Comparison of ENCODE assay signal across 1 cellular context in the genomic region with DNA sequence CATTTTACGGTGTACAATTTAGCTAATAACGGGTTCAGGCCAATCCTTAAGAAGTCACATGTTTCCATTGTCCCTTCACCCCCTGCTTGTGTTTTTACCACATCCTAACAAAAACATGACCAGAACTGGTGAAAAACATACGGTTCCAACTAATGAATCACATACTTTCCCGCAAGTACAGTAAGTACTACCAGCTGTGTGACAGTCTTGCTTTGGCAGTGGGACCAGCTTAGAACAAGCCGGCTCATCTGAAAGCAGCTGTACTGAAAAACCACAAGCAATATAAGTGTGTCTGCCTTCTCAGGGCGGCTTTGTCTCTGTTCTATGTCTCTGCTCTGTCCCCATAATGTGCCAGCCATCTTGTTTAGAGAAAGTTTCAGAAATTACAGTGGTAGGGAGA.
TF ChIP-seq lines count a peak whose summit lies in the region.

No MANE protein-coding gene starts in this region.

TF ChIP-seq in GM23338, 12 proteins besides CTCF, POLR2A, EP300 and RAD21 (continued from another document):
- TF ChIP-seq, protein P1, sequence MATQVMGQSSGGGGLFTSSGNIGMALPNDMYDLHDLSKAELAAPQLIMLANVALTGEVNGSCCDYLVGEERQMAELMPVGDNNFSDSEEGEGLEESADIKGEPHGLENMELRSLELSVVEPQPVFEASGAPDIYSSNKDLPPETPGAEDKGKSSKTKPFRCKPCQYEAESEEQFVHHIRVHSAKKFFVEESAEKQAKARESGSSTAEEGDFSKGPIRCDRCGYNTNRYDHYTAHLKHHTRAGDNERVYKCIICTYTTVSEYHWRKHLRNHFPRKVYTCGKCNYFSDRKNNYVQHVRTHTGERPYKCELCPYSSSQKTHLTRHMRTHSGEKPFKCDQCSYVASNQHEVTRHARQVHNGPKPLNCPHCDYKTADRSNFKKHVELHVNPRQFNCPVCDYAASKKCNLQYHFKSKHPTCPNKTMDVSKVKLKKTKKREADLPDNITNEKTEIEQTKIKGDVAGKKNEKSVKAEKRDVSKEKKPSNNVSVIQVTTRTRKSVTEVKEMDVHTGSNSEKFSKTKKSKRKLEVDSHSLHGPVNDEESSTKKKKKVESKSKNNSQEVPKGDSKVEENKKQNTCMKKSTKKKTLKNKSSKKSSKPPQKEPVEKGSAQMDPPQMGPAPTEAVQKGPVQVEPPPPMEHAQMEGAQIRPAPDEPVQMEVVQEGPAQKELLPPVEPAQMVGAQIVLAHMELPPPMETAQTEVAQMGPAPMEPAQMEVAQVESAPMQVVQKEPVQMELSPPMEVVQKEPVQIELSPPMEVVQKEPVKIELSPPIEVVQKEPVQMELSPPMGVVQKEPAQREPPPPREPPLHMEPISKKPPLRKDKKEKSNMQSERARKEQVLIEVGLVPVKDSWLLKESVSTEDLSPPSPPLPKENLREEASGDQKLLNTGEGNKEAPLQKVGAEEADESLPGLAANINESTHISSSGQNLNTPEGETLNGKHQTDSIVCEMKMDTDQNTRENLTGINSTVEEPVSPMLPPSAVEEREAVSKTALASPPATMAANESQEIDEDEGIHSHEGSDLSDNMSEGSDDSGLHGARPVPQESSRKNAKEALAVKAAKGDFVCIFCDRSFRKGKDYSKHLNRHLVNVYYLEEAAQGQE (IDR thresholded peaks at IDR 0.05; ENCODE audit: unreplicated experiment): no peak
- TF ChIP-seq ZNF331 (CRISPR knock-in tag; IDR thresholded peaks at IDR 0.05; ENCODE audit: low read depth) (no peak), JUNB (IDR thresholded peaks at IDR 0.05; ENCODE audit: unreplicated experiment) (no peak), NANOG (IDR thresholded peaks at IDR 0.05; ENCODE audit: borderline replicate concordance) (no peak), STAT1 (IDR thresholded peaks at IDR 0.05; ENCODE audit: unreplicated experiment) (no peak)
- TF ChIP-seq, protein P2, sequence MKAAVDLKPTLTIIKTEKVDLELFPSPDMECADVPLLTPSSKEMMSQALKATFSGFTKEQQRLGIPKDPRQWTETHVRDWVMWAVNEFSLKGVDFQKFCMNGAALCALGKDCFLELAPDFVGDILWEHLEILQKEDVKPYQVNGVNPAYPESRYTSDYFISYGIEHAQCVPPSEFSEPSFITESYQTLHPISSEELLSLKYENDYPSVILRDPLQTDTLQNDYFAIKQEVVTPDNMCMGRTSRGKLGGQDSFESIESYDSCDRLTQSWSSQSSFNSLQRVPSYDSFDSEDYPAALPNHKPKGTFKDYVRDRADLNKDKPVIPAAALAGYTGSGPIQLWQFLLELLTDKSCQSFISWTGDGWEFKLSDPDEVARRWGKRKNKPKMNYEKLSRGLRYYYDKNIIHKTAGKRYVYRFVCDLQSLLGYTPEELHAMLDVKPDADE (IDR thresholded peaks at IDR 0.05): no peak
